ENCODE assay signal across 2 cellular contexts in the genomic region with DNA sequence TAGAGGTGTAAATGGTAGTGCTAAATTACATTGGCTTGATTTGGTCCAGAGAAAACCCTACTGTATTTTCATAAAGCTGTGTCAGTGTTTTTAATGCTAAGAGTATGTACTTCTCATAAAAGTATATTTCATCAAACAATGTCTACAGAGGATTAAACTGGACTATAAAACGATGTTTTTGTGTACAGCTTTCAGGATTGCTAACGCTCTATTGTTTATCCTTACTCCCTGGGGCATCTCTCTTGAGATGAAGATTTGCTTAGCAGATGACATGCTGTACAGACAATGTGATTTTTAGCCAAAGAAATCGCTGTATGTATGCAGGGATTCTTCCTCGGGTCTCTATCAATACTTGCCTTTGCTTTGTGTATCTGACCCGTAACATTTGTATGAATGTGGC.
TF ChIP-seq lines count a peak whose summit lies in the region.

No MANE protein-coding gene starts in this region.

TF ChIP-seq in SK-N-SH treated with all-trans-retinoic acid at 6 μM for 48 hours, 23 proteins besides CTCF, POLR2A, EP300 and RAD21 (continued from another document):
- no peak for TF ChIP-seq CSRNP3 (CRISPR knock-in tag; IDR thresholded peaks at IDR 0.05)
- TF ChIP-seq PPARA (CRISPR knock-in tag; IDR thresholded peaks at IDR 0.05; ENCODE audit: borderline replicate concordance) = no peak
- no peak for TF ChIP-seq POU6F1 (CRISPR knock-in tag; IDR thresholded peaks at IDR 0.05; ENCODE audit: borderline replicate concordance, low read depth)
- TF ChIP-seq ZNF70 (CRISPR knock-in tag; IDR thresholded peaks at IDR 0.05) = no peak
- no peak for TF ChIP-seq ZNF8 (CRISPR knock-in tag; IDR thresholded peaks at IDR 0.05)
- TF ChIP-seq SNAI2 (CRISPR knock-in tag; IDR thresholded peaks at IDR 0.05) = no peak
- TF ChIP-seq ISL1 (CRISPR knock-in tag; IDR thresholded peaks at IDR 0.05) = no peak
- no peak for TF ChIP-seq RARB (CRISPR knock-in tag; IDR thresholded peaks at IDR 0.05)

TF ChIP-seq in SK-N-SH, 30 proteins besides CTCF, POLR2A, EP300 and RAD21 (continued from another document):
- TF ChIP-seq NFIC (IDR thresholded peaks at IDR 0.05; ENCODE audit: borderline replicate concordance) (no peak), SMC3 (IDR thresholded peaks at IDR 0.05; ENCODE audit: low read depth, low read length) (no peak), EZH2phosphoT487 (IDR thresholded peaks at IDR 0.05; ENCODE audit: borderline replicate concordance, low read depth) (no peak), GABPA (IDR thresholded peaks at IDR 0.05; ENCODE audit: low read depth) (no peak), TAF1 (IDR thresholded peaks at IDR 0.05; ENCODE audit: borderline replicate concordance, low read depth, low read length) (no peak), GATA2 (CRISPR knock-in tag; IDR thresholded peaks at IDR 0.05) (no peak), USF1 (IDR thresholded peaks at IDR 0.05; ENCODE audit: borderline replicate concordance, low read depth) (no peak), POLR2AphosphoS5 (IDR thresholded peaks at IDR 0.05; ENCODE audit: low read depth, low read length) (no peak), CHD2 (IDR thresholded peaks at IDR 0.05; ENCODE audit: low read length, partially characterized antibody) (no peak), MXI1 (IDR thresholded peaks at IDR 0.05; ENCODE audit: low read depth, low read length) (no peak)
